11 cellular contexts compared by ENCODE assay signal in the genomic region with DNA sequence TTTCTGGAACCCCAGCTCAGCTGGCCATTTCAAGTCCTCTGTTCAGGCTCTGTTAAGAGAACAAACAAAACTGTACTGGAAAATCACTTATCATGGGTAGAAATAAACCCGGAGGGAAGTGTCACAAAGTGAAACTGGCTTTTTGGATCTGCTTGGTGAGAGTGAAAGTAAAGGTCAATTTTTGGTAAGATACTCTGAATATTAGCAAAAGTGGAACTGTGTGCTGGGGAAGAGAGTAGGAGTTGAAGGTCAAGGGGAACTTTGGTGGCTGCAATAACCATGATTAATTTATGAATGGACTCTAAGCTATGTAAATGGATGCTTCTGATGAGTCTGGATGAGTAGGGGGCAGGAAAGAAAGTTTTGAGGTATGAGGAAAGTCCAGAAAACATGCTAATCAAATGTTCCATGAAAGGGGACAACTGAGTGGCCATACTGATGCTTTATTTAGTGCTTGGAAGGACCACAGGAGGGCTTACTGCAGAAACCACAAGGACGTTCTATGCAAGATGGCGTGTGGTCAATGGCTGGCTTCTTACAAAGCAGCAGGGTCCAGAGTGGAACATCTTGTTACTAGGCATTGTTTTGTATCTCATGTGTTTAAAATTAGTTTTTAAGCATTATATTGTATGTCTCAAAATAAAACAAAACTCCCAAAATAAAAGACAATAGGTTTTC. TPM values are rescaled to one million over a fixed set of nuclear protein-coding genes. Genes with fewer than 3 reads are reported as not detected.
DNase-seq lines count a peak whose midpoint lies in the region; ATAC-seq and TF ChIP-seq lines count a peak whose summit lies in the region.
"Had no signal": no experiment of that assay in that cellular context is flagged by ENCODE, and none has a peak within 500 bp of the region (broad histone marks: within the 10 kb centered on the region; RNA-seq: fewer than 3 reads in every experiment).

No MANE protein-coding gene starts in this region.

- TF ChIP-seq CTCF in GM12875 (IDR thresholded peaks at IDR 0.05; ENCODE audit: borderline replicate concordance, insufficient read depth, low read depth, low read length) = no peak
- TF ChIP-seq CTCF in activated B cell treated with CpG ODN at 0.5 μM for 24 hours (IDR thresholded peaks at IDR 0.05) = no peak
- TF ChIP-seq CTCF in Caco-2 (IDR thresholded peaks at IDR 0.05; ENCODE audit: insufficient read depth in 1 of 2, low read depth in 1 of 2, low read length in 1 of 2, severe bottlenecking in 1 of 2, unreplicated experiment in 1 of 2) = no peak

- CTCF ChIA-PET in activated B cell treated with CpG ODN at 0.5 μM for 24 hours (lab: Charles Lee) (interaction anchor here (1.8 kb wide), 1 partner anchor 10 kb away, joined by 10 read pairs; no protein-coding TSS in a partner anchor), Caco-2 (lab: Charles Lee) (interaction anchor here (1.4 kb wide), 1 partner anchor 9 kb away, joined by 3 read pairs; no protein-coding TSS in a partner anchor)

- no peaks in the 10 kb centered on the region for H3K9me3 ChIP-seq in Caco-2

- H3K27me3 Mint-ChIP-seq in activated B cell treated with CpG ODN at 0.5 μM for 24 hours (no peaks in the 10 kb centered on the region), Caco-2 (ENCODE audit: insufficient read depth, unreplicated experiment) (no peaks in the 10 kb centered on the region)

- no peaks in the 10 kb centered on the region for H3K27me3 ChIP-seq in Caco-2 (replicated peaks; ENCODE audit: control insufficient read depth, insufficient read depth, low read length)

- no peak for DNase-seq in activated B cell treated with CpG ODN at 0.5 μM for 24 hours
- no peak for DNase-seq in kidney glomerular epithelial cell (lab: John Stamatoyannopoulos, UW)
- no peak for DNase-seq in DMS79 treated with DMSO at 0.1 percent for 48 hours (lab: John Stamatoyannopoulos, UW)
- DNase-seq in NCI-H2171 (lab: John Stamatoyannopoulos, UW) = no peak
- no peak for DNase-seq in Caco-2
- DNase-seq: GF-D8, naive B cell had no signal

- peak overlapping the region; percentile 30 for H3K4me3 Mint-ChIP-seq in activated B cell treated with CpG ODN at 0.5 μM for 24 hours
- H3K4me3 Mint-ChIP-seq in Caco-2 (ENCODE audit: unreplicated experiment) = no peak overlapping the region

- H3K4me1 ChIP-seq in Caco-2 = no peaks in the 10 kb centered on the region

- intact Hi-C loops in activated B cell treated with CpG ODN at 0.5 μM for 24 hours (cut with micrococcal nuclease) = no loop called here
- intact Hi-C loops in Caco-2 (cut with micrococcal nuclease; ENCODE audit: unreplicated experiment) = no loop called here

- POLR2A ChIA-PET in activated B cell treated with CpG ODN at 0.5 μM for 24 hours (lab: Charles Lee) (interaction anchor here (1.4 kb wide), 1 partner anchor 11 kb away, joined by 3 read pairs; no protein-coding TSS in a partner anchor), Caco-2 (lab: Charles Lee) (interaction anchor here (0.8 kb wide), 1 partner anchor 552 kb away, joined by 4 read pairs; no protein-coding TSS in a partner anchor)

- H3K9me3 Mint-ChIP-seq in activated B cell treated with CpG ODN at 0.5 μM for 24 hours (peaks cover 12% of the 10 kb centered on the region), Caco-2 (ENCODE audit: unreplicated experiment) (no peaks in the 10 kb centered on the region)

- no peaks in the 10 kb centered on the region for H3K36me3 ChIP-seq in Caco-2 (ENCODE audit: control insufficient read depth, insufficient read depth, low read length)

- peak overlapping the region; percentile 3 for H3K27ac Mint-ChIP-seq in activated B cell treated with CpG ODN at 0.5 μM for 24 hours
- H3K27ac Mint-ChIP-seq in Caco-2 (ENCODE audit: unreplicated experiment) = no peak overlapping the region
- H3K27ac Mint-ChIP-seq: naive B cell had no signal

- no peaks in the 10 kb centered on the region for H3K36me3 Mint-ChIP-seq in activated B cell treated with CpG ODN at 0.5 μM for 24 hours (ENCODE audit: low read depth)
- no peaks in the 10 kb centered on the region for H3K36me3 Mint-ChIP-seq in Caco-2 (ENCODE audit: insufficient read depth, unreplicated experiment)
- H3K36me3 Mint-ChIP-seq: naive B cell had no signal

- BruUV-seq in Caco-2 (replicated peaks; lab: Mats Ljungman, UMichigan) = no TSS peak

- peak overlapping the region; percentile 17 for H3K4me3 ChIP-seq in GM12875 (ENCODE audit: low read depth, low read length)
- H3K4me3 ChIP-seq in Caco-2 (ENCODE audit: low read depth, low read length) = no peak overlapping the region

- ATAC-seq in GM19328 (IDR thresholded peaks at IDR 0.05; ENCODE audit: unreplicated experiment) (peak; percentile 64), HG02973 (IDR thresholded peaks at IDR 0.05; ENCODE audit: unreplicated experiment) (peak; percentile 87), activated B cell treated with CpG ODN at 0.5 μM for 24 hours (ENCODE audit: low read depth) (no peak)

- H3K4me1 Mint-ChIP-seq in activated B cell treated with CpG ODN at 0.5 μM for 24 hours (peaks cover 14% of the 10 kb centered on the region), Caco-2 (ENCODE audit: low read depth, unreplicated experiment) (peaks cover 7% of the 10 kb centered on the region)
- H3K4me1 Mint-ChIP-seq: naive B cell had no signal

RNA-seq across cellular contexts. Expression of a gene that starts 36.8 kb away (rescaled TPM):
- total RNA-seq in activated B cell treated with CpG ODN at 0.5 μM for 24 hours (0.15 TPM in 1 of 2 replicates, not detected in the other), Caco-2 (2022) (0.43 TPM in 1 of 2 replicates, not detected in the other)
- total RNA-seq: LHCN-M2 had no signal
